In the genomic region with DNA sequence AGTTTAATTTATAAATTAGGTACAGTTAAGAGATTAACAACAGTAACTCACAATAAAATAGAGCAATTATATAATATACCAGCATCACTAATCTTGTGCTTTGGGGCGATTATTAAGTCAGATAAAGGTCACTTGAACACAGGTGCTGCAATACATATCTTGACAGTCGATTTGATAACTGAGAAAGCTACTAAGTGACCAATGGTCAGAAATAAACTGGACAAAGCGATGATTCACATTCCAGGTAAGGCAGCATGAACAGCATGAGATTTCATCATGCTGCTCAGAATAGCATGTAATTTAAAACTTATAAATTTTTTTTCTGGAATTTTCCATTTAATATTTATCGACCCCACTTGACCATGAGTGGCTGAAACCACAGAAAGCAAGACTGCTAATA, we compare ENCODE assay signal across 28 cellular contexts. TPM values are rescaled to one million over a fixed set of nuclear protein-coding genes. Genes with fewer than 3 reads are reported as not detected.
"Had no signal": no experiment of that assay in that cellular context is flagged by ENCODE, and none has a peak within 500 bp of the region (broad histone marks: within the 10 kb centered on the region; RNA-seq: fewer than 3 reads in every experiment).

No MANE protein-coding gene starts in this region.

- H2AFZ ChIP-seq: hepatocyte had no signal

- DNase-seq: colonic mucosa; cortex of kidney; effector CD8-positive, alpha-beta T cell; effector memory CD8-positive, alpha-beta T cell; endodermal cell; erythroblast; esophagus squamous epithelium; foreskin fibroblast; foreskin melanocyte; gastrocnemius medialis; glutamatergic neuron; head of caudate nucleus; hypothalamus; immature natural killer cell; islet precursor cell; kidney; kidney glomerular epithelial cell; left cardiac atrium; left lung; lower lobe of right lung; mesenchymal stem cell; mucosa of descending colon; naive B cell had no signal

- H3K4me1 ChIP-seq: colonic mucosa, esophagus squamous epithelium had no signal

- H3K79me2 ChIP-seq: hepatocyte had no signal

- H3K36me3 ChIP-seq: colonic mucosa, esophagus squamous epithelium, gastrocnemius medialis, left lung, lower lobe of right lung had no signal

- H3K4me3 Mint-ChIP-seq: dendritic cell treated with granulocyte-macrophage colony-stimulating factor and Interleukin-4, amounts not matched to agents 40 ng/mL and 50 ng/mL, for 4 days; effector memory CD8-positive, alpha-beta T cell; endodermal cell; immature natural killer cell; mesothelial cell of epicardium; naive B cell had no signal

- H3K27ac Mint-ChIP-seq: dendritic cell treated with granulocyte-macrophage colony-stimulating factor and Interleukin-4, amounts not matched to agents 40 ng/mL and 50 ng/mL, for 4 days; effector memory CD8-positive, alpha-beta T cell; endodermal cell; immature natural killer cell; mesothelial cell of epicardium; naive B cell had no signal

- H3K4me3 ChIP-seq: colonic mucosa, esophagus squamous epithelium, gastrocnemius medialis, hepatocyte, left lung, lower lobe of right lung, mucosa of descending colon had no signal

- H3K27me3 Mint-ChIP-seq: dendritic cell treated with granulocyte-macrophage colony-stimulating factor and Interleukin-4, amounts not matched to agents 40 ng/mL and 50 ng/mL, for 4 days had no signal

- H3K27me3 ChIP-seq: colonic mucosa, esophagus squamous epithelium, gastrocnemius medialis, hepatocyte, left lung had no signal

- H3K9me3 ChIP-seq: colonic mucosa, esophagus squamous epithelium, gastrocnemius medialis, left lung, lower lobe of right lung, mucosa of descending colon had no signal

- ATAC-seq: effector memory CD8-positive, alpha-beta T cell; esophagus mucosa; gastrocnemius medialis; lower lobe of right lung; mucosa of descending colon had no signal

- H3K36me3 Mint-ChIP-seq: immature natural killer cell, mesothelial cell of epicardium, naive B cell had no signal

- H3K4me1 Mint-ChIP-seq: immature natural killer cell, naive B cell had no signal

- H3K27ac ChIP-seq: colonic mucosa, epithelial cell of prostate, esophagus squamous epithelium, hepatocyte, lower lobe of right lung had no signal

- H3K9me3 Mint-ChIP-seq: dendritic cell treated with granulocyte-macrophage colony-stimulating factor and Interleukin-4, amounts not matched to agents 40 ng/mL and 50 ng/mL, for 4 days; effector memory CD8-positive, alpha-beta T cell; endodermal cell; mesothelial cell of epicardium; naive B cell had no signal

- H3K4me2 ChIP-seq: hepatocyte had no signal

RNA-seq across cellular contexts. Expression of gene ADGRF5, which starts 15.9 kb away (rescaled TPM):
- total RNA-seq: endodermal cell had no signal
